Comparison of ENCODE assay signal across 8 cellular contexts in genomic region chr7:66755059-66755458, GRCh38. TPM values are rescaled to one million over a fixed set of nuclear protein-coding genes. Genes with fewer than 3 reads are reported as not detected.
A peak's percentile ranks its signal among the peaks of the same experiment; 100 is the strongest.
DNase-seq lines count a peak whose midpoint lies in the region; ATAC-seq, FAIRE-seq and TF ChIP-seq lines count a peak whose summit lies in the region.
"Not testable (repeated sequence)": the region's sequence is repeated elsewhere in the genome, so short reads cannot be mapped to it uniquely, and the experiment has no call there.

No MANE protein-coding gene starts in this region.

- not testable (repeated sequence) for H3K9me3 ChIP-seq in K562 (replicated peaks; ENCODE audit: control insufficient read depth, insufficient read depth, low read depth, low read length); endodermal cell (ENCODE audit: control insufficient read depth, low read length); testis

- H3K27me3 ChIP-seq in GM23338 (ENCODE audit: insufficient read depth); K562 (ENCODE audit: control insufficient read depth in 2 of 2, insufficient read depth in 2 of 2, low read length in 2 of 2); endodermal cell (ENCODE audit: control insufficient read depth, insufficient read depth, low read length, poor library complexity, severe bottlenecking); testis: not testable (repeated sequence)

- not testable (repeated sequence) for TF ChIP-seq CTCF in GM23338 (conservative IDR thresholded peaks at IDR 0.05; ENCODE audit: low read depth in 2 of 2); RWPE1 (conservative IDR thresholded peaks at IDR 0.05; ENCODE audit: low read depth); K562 (IDR thresholded peaks at IDR 0.05 in 2 of 3, conservative IDR thresholded peaks at IDR 0.05 in 1 of 3; ENCODE audit: insufficient read depth in 2 of 3, low read depth in 1 of 3, low read length in 3 of 3); endodermal cell (conservative IDR thresholded peaks at IDR 0.05); nephron progenitor cell (IDR thresholded peaks at IDR 0.05); osteocyte (IDR thresholded peaks at IDR 0.05); testis (IDR thresholded peaks at IDR 0.05)

- H3K4me3 ChIP-seq in GM23338; K562; endodermal cell (ENCODE audit: low read length); testis: not testable (repeated sequence)

- peaks cover 22% of the 10 kb centered on the region for H4K20me1 ChIP-seq in GM23338 (replicated peaks; ENCODE audit: insufficient read depth)
- H4K20me1 ChIP-seq in K562 (replicated peaks; ENCODE audit: control insufficient read depth, insufficient read depth, low read length), result not testable (repeated sequence)

- H3K27me3 Mint-ChIP-seq in GM23338 (ENCODE audit: insufficient read depth, low read depth, poor library complexity); activated CD4-positive, alpha-beta T cell treated with anti-CD3 and anti-CD28 coated beads for 36 hours; endodermal cell (ENCODE audit: insufficient read depth); nephron progenitor cell (ENCODE audit: low read depth, poor library complexity); osteocyte (ENCODE audit: unreplicated experiment): not testable (repeated sequence)

- not testable (repeated sequence) for H3K4me3 Mint-ChIP-seq in GM23338; activated CD4-positive, alpha-beta T cell treated with anti-CD3 and anti-CD28 coated beads for 36 hours; endodermal cell; nephron progenitor cell; osteocyte (ENCODE audit: unreplicated experiment)

- not testable (repeated sequence) for H3K9me3 Mint-ChIP-seq in GM23338; activated CD4-positive, alpha-beta T cell treated with anti-CD3 and anti-CD28 coated beads for 36 hours (ENCODE audit: low read depth); endodermal cell; nephron progenitor cell; osteocyte (ENCODE audit: unreplicated experiment)

- FAIRE-seq in K562 (lab: Jason Lieb, UNC), result not testable (repeated sequence)

- not testable (repeated sequence) for H3K27ac Mint-ChIP-seq in GM23338
- peak overlapping the region; percentile 6 for H3K27ac Mint-ChIP-seq in activated CD4-positive, alpha-beta T cell treated with anti-CD3 and anti-CD28 coated beads for 36 hours
- H3K27ac Mint-ChIP-seq in endodermal cell (peak overlapping the region; percentile 20), nephron progenitor cell (peak overlapping the region; percentile 51), osteocyte (ENCODE audit: unreplicated experiment) (peak overlapping the region; percentile 70)

- not testable (repeated sequence) for H3K9ac ChIP-seq in K562 (ENCODE audit: insufficient read depth in 1 of 2, low read depth in 2 of 2, low read length in 2 of 2); endodermal cell (ENCODE audit: extremely low read depth, low read length, poor library complexity, severe bottlenecking)

- 79% methylated on average over 4 of the region's 4 CpGs for WGBS in K562 (ENCODE audit: insufficient coverage, low coverage, missing lambda C conversion rate)
- 94 to 100% methylated on average over 3 to 4 of the region's 4 CpGs for WGBS in endodermal cell (ENCODE audit: insufficient coverage in 1 of 2, insufficient read length in 1 of 2), 2 experiments
- whole genome bisulfite sequencing in testis, 2 donors, result 88 to 94% methylated on average over 4 of the region's 4 CpGs

- intact Hi-C loops in activated CD4-positive, alpha-beta T cell treated with anti-CD3 and anti-CD28 coated beads for 36 hours (cut with DNase I, micrococcal nuclease); K562 (cut with micrococcal nuclease); testis (cut with DNase I; ENCODE audit: low total_unique reads): not testable (repeated sequence)

- CTCF ChIA-PET in RWPE1 (lab: Yijun Ruan, JAX), result interaction anchor here (0.6 kb wide), 1 partner anchor 21 kb away, joined by 7 read pairs; no protein-coding TSS in a partner anchor
- CTCF ChIA-PET in activated CD4-positive, alpha-beta T cell treated with anti-CD3 and anti-CD28 coated beads for 36 hours (lab: Charles Lee), result interaction anchor here (0.5 kb wide), 1 partner anchor 44 kb away, joined by 3 read pairs; no protein-coding TSS in a partner anchor
- CTCF ChIA-PET in K562 (lab: Yijun Ruan, JAX; ENCODE audit: low intra/inter-chr PET ratio), result not testable (repeated sequence)

- not testable (repeated sequence) for H3K4me1 ChIP-seq in GM23338 (ENCODE audit: insufficient read depth); K562 (replicated peaks in 1 of 2; ENCODE audit: control insufficient read depth in 2 of 2, insufficient read depth in 2 of 2, low read length in 2 of 2); endodermal cell (ENCODE audit: control insufficient read depth, insufficient read depth, low read length)
- peaks cover 17% of the 10 kb centered on the region for H3K4me1 ChIP-seq in testis

- H3K27ac ChIP-seq in GM23338 (ENCODE audit: low read depth) (0 out of 2 replicates have a peak overlapping the region, but pooled peaks have one; percentile 26), RWPE1 (peak overlapping the region; percentile 26), testis (peak overlapping the region; percentile 50 to 55)
- not testable (repeated sequence) for H3K27ac ChIP-seq in K562 (ENCODE audit: extremely low read depth, low read depth, low read length); endodermal cell (ENCODE audit: low read depth, low read length)

- not testable (repeated sequence) for H3F3A ChIP-seq in GM23338 (replicated peaks; ENCODE audit: low read depth)

- ATAC-seq in GM23338; activated CD4-positive, alpha-beta T cell treated with anti-CD3 and anti-CD28 coated beads for 36 hours: not testable (repeated sequence)
- 0 out of 3 replicates have a peak, but pooled peaks have one; percentile 18 for ATAC-seq in K562

- not testable (repeated sequence) for TF ChIP-seq POLR2A in K562 (conservative IDR thresholded peaks at IDR 0.05); testis (IDR thresholded peaks at IDR 0.05)

- H3K9me1 ChIP-seq in K562 (ENCODE audit: control insufficient read depth, insufficient read depth, low read length), result not testable (repeated sequence)

- BruUV-seq in K562 (replicated peaks; lab: Mats Ljungman, UMichigan), result not testable (repeated sequence)

- H3K79me2 ChIP-seq in GM23338 (replicated peaks; ENCODE audit: insufficient read depth) (peaks cover 60% of the 10 kb centered on the region), K562 (ENCODE audit: control insufficient read depth, insufficient read depth, low read length) (peaks cover 19% of the 10 kb centered on the region)

- not testable (repeated sequence) for TF ChIP-seq RAD21 in K562 (CRISPR knock-in tag; conservative IDR thresholded peaks at IDR 0.05 in 1 of 2, IDR thresholded peaks at IDR 0.05 in 1 of 2)

- not testable (repeated sequence) for H3K4me1 Mint-ChIP-seq in GM23338
- H3K4me1 Mint-ChIP-seq in activated CD4-positive, alpha-beta T cell treated with anti-CD3 and anti-CD28 coated beads for 36 hours, result peaks cover 50% of the 10 kb centered on the region
- H3K4me1 Mint-ChIP-seq in endodermal cell (peaks cover 11% of the 10 kb centered on the region), nephron progenitor cell (peaks cover 16% of the 10 kb centered on the region), osteocyte (ENCODE audit: unreplicated experiment) (peaks cover 37% of the 10 kb centered on the region)

- TF ChIP-seq EP300 in K562 (IDR thresholded peaks at IDR 0.05; ENCODE audit: low read length), result not testable (repeated sequence)

- H3K4me2 ChIP-seq in GM23338; K562 (ENCODE audit: insufficient read depth, low read length): not testable (repeated sequence)

- not testable (repeated sequence) for H3K9me2 ChIP-seq in GM23338 (ENCODE audit: insufficient read depth)

- not testable (repeated sequence) for DNase-seq in GM23338 (ENCODE audit: low spot score); RWPE1 (ENCODE audit: low spot score); activated CD4-positive, alpha-beta T cell treated with anti-CD3 and anti-CD28 coated beads for 36 hours; K562 (ENCODE audit: extremely low read depth in 1 of 4, low spot score in 3 of 4); endodermal cell; nephron progenitor cell; osteocyte (ENCODE audit: extremely low spot score, unreplicated experiment); testis

- not testable (repeated sequence) for H3K36me3 ChIP-seq in GM23338 (ENCODE audit: insufficient read depth); K562 (ENCODE audit: control insufficient read depth, insufficient read depth, low read length); endodermal cell (ENCODE audit: control insufficient read depth, insufficient read depth, low read length); testis (ENCODE audit: low read depth, missing control alignments)

- POLR2A ChIA-PET in RWPE1 (lab: Yijun Ruan, JAX; ENCODE audit: low non-redundant PET), result not testable (repeated sequence)
- POLR2A ChIA-PET in activated CD4-positive, alpha-beta T cell treated with anti-CD3 and anti-CD28 coated beads for 36 hours (lab: Charles Lee), result interaction anchor here (1.0 kb wide), 1 partner anchor 15 kb away, joined by 3 read pairs; the partner anchor contains the start of gene RABGEF1
- POLR2A ChIA-PET in K562 (lab: Yijun Ruan, JAX), result interaction anchor here (1.3 to 1.8 kb wide), 3 partner anchors 8 to 15 kb away, joined by 3 to 4 read pairs (median 3); partner anchors contain the start of gene RABGEF1

- H3K36me3 Mint-ChIP-seq in GM23338 (ENCODE audit: low read depth); activated CD4-positive, alpha-beta T cell treated with anti-CD3 and anti-CD28 coated beads for 36 hours (ENCODE audit: low read depth); endodermal cell (ENCODE audit: low read depth); nephron progenitor cell (ENCODE audit: low read depth); osteocyte (ENCODE audit: unreplicated experiment): not testable (repeated sequence)

- in situ Hi-C loops in K562 (cut with MboI), result not testable (repeated sequence)

- H2AFZ ChIP-seq in GM23338; K562 (ENCODE audit: low read depth, low read length): not testable (repeated sequence)

RNA-seq across cellular contexts. Expression of gene RABGEF1, which starts 14.5 kb away (rescaled TPM):
- 15.7 and 17.5 TPM in 2 replicates for total RNA-seq in GM23338 (2014; rRNA removed; shearing (Covaris generic))
- polyA plus RNA-seq in GM23338 (2016; fragmentation: Nextera tagmentation; extraction: Ambion mirVana), result 12.3 and 14.7 TPM in 2 replicates
- total RNA-seq in activated CD4-positive, alpha-beta T cell treated with anti-CD3 and anti-CD28 coated beads for 36 hours, result 10 to 100 TPM; 19.3 to 22.5 TPM
- 18.1 and 28.8 TPM in 2 replicates for total RNA-seq in K562 (2011; cell fraction: chromatin; rRNA removed; ENCODE audit: low replicate concordance)
- 14.2 and 14.7 TPM in 2 replicates for total RNA-seq in K562 (2011; cell fraction: nucleolus; rRNA removed)
- 16.9 TPM in 2 replicates for total RNA-seq in K562 (2011; cell fraction: nucleoplasm; rRNA removed)
- total RNA-seq in K562 (2014; rRNA removed), result 13.1 and 18.6 TPM in 2 replicates
- total RNA-seq in K562 (2014; rRNA removed; fragmentation: Illumina TruSeq; extraction: Trizol), result 20.5 and 24.0 TPM in 2 replicates
- 21.4 and 22.8 TPM in 2 replicates for total RNA-seq in K562 (2015; rRNA removed; fragmentation: Illumina TruSeq; extraction: Trizol)
- 18.2 and 20.7 TPM in 2 replicates for total RNA-seq in K562 (2021)
- polyA plus RNA-seq in K562 (2011; rRNA removed), result 21.1 and 27.4 TPM in 2 replicates
- polyA plus RNA-seq in K562 (2011; cell fraction: cytosol; rRNA removed), result 17.3 and 26.0 TPM in 2 replicates
- polyA plus RNA-seq in K562 (2011; cell fraction: nucleus; rRNA removed), result 18.6 and 24.6 TPM in 2 replicates
- polyA plus RNA-seq in K562 (2012), result 16.3 and 17.0 TPM in 2 replicates
- polyA plus RNA-seq in K562 (2014; fragmentation: Illumina TruSeq; extraction: Trizol), result 23.7 and 29.3 TPM in 2 replicates
- polyA plus RNA-seq in K562 (2014; fragmentation: Nextera tagmentation; extraction: Ambion mirVana), result 10 to 100 TPM in 1 of 2 experiments, 1 to 10 TPM in 1; 7.0 to 11.5 TPM
- polyA plus RNA-seq in K562 (2014; rRNA removed), result 15.1 and 16.3 TPM in 2 replicates
- 27.8 and 44.4 TPM in 2 replicates for polyA minus RNA-seq in K562 (2011; rRNA and poly(A)+ RNA removed)
- polyA minus RNA-seq in K562 (2011; cell fraction: cytosol; rRNA and poly(A)+ RNA removed), result 9.0 and 18.9 TPM in 2 replicates
- 9.8 and 10.8 TPM in 2 replicates for polyA minus RNA-seq in K562 (2011; cell fraction: nucleus; rRNA and poly(A)+ RNA removed)
- total RNA-seq in endodermal cell, result 10 to 100 TPM; 22.7 to 26.7 TPM
- polyA plus RNA-seq in endodermal cell (2013, experiment 1 of 2), result 18.2 TPM
- polyA plus RNA-seq in endodermal cell (2013, experiment 2 of 2), result 18.5 TPM
- total RNA-seq in osteocyte, result 25.3 and 25.9 TPM in 2 replicates
- total RNA-seq in testis, result 10 to 100 TPM; 62.5 to 78.4 TPM
- 70.2 TPM for polyA plus RNA-seq in testis (ENCODE audit: insufficient read depth, low read depth, low replicate concordance)
